In the genomic region with DNA sequence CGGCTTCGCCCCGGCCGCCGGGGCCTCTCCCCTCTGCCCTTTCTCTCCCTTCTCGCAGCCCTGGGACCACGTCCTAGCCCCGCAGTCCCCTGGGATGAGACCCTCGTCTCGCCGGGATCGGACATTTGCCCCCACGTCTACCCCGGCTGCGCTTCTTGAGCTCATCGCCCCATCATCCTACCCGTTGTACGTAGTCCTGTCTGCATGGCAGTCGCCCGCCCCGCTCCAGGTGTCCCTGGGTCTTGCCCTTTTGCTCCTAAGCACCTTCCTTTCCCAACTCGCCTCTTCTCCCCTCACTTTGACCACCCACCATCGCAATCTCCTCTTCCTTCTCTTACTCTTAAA, we compare ENCODE assay signal across 8 cellular contexts. TPM values are rescaled to one million over a fixed set of nuclear protein-coding genes. Genes with fewer than 3 reads are reported as not detected.
DNase-seq lines count a peak whose midpoint lies in the region; TF ChIP-seq lines count a peak whose summit lies in the region.

No MANE protein-coding gene starts in this region.

- H3K4me1 ChIP-seq in OCI-LY7 (ENCODE audit: insufficient read depth, low read length, poor library complexity, severe bottlenecking) (peaks cover 6% of the 10 kb centered on the region), mucosa of rectum (ENCODE audit: control insufficient read depth in 2 of 2, insufficient read depth in 2 of 2, low read length in 2 of 2) (peaks cover 3 to 6% of the 10 kb centered on the region in 2 donors), vagina (peaks cover 16% of the 10 kb centered on the region)

- H3K4me3 ChIP-seq in OCI-LY7 (ENCODE audit: low read depth, low read length, poor library complexity, severe bottlenecking) (peak overlapping the region; percentile 80), mucosa of rectum (ENCODE audit: low read length in 2 of 2) (peak overlapping the region; percentile 78 to 87), vagina (peak overlapping the region; percentile 99 to 100)

- CTCF ChIA-PET in OCI-LY7 (lab: Charles Lee; ENCODE audit: unreplicated experiment) = no interaction called here

- POLR2A ChIA-PET in OCI-LY7 (lab: Charles Lee) = interaction anchor here (0.5 kb wide), 1 partner anchor 210 kb away, joined by 6 read pairs; no protein-coding TSS in a partner anchor

- H3K36me3 ChIP-seq in OCI-LY7 (ENCODE audit: insufficient read depth, low read length) (no peaks in the 10 kb centered on the region), mucosa of rectum (ENCODE audit: control insufficient read depth in 2 of 2, insufficient read depth in 2 of 2, low read length in 2 of 2) (no peaks in the 10 kb centered on the region), vagina (peaks cover 0 to 6% of the 10 kb centered on the region in 2 donors)

- TF ChIP-seq POLR2A in vagina (IDR thresholded peaks at IDR 0.05) = no peak

- no peak for TF ChIP-seq CTCF in OCI-LY7 (conservative IDR thresholded peaks at IDR 0.05; ENCODE audit: low read length)
- no peak for TF ChIP-seq CTCF in vagina (IDR thresholded peaks at IDR 0.05)
- TF ChIP-seq CTCF in GM10266 (IDR thresholded peaks at IDR 0.05; ENCODE audit: control insufficient read depth, insufficient read depth, low read depth, missing control alignments) = no peak

- intact Hi-C loops in OCI-LY7 (cut with micrococcal nuclease; ENCODE audit: unreplicated experiment) = no loop called here
- intact Hi-C loops in vagina (cut with DNase I) = no loop called here

- peak overlapping the region; percentile 100 for H2AFZ ChIP-seq in OCI-LY7 (ENCODE audit: low read length)

- H3K79me2 ChIP-seq in OCI-LY7 (ENCODE audit: insufficient read depth, low read depth, low read length) = no peaks in the 10 kb centered on the region

- H3K27ac ChIP-seq in OCI-LY7 (ENCODE audit: low read depth, low read length, poor library complexity, severe bottlenecking) = no peak overlapping the region
- peak overlapping the region in 1 of 2 donors; percentile 32 for H3K27ac ChIP-seq in mucosa of rectum (ENCODE audit: low read depth in 2 of 2, low read length in 2 of 2)
- peak overlapping the region; percentile 91 for H3K27ac ChIP-seq in vagina

- H3K4me2 ChIP-seq in OCI-LY7 (ENCODE audit: low read length) = peak overlapping the region; percentile 100

- DNase-seq in NCI-H748 (lab: John Stamatoyannopoulos, UW; ENCODE audit: unreplicated experiment) = peak; percentile 45
- DNase-seq in NCI-H748 treated with DMSO at 0.1 percent for 48 hours (lab: John Stamatoyannopoulos, UW) = no peak
- DNase-seq in OCI-LY7 (ENCODE audit: low spot score) = no peak
- peak; percentile 24 for DNase-seq in dermis blood vessel endothelial cell
- peak in 1 of 2 donors; percentile 85 for DNase-seq in vagina (ENCODE audit: extremely low spot score in 2 of 2)
- DNase-seq in GM10266 (ENCODE audit: extremely low spot score) = no peak
- no peak for DNase-seq in NCI-H2107 (lab: John Stamatoyannopoulos, UW)

- no peaks in the 10 kb centered on the region for H4K20me1 ChIP-seq in OCI-LY7 (ENCODE audit: insufficient read depth, low read length)

- H3K9ac ChIP-seq in mucosa of rectum (ENCODE audit: low read depth in 1 of 2, low read length in 2 of 2) = peak overlapping the region; percentile 63 to 83

- peaks cover 0 to 4% of the 10 kb centered on the region in 2 donors for H3K27me3 ChIP-seq in mucosa of rectum (ENCODE audit: control insufficient read depth in 2 of 2, insufficient read depth in 2 of 2, low read length in 2 of 2)
- no peaks in the 10 kb centered on the region for H3K27me3 ChIP-seq in vagina

- H3K9me3 ChIP-seq in OCI-LY7 (ENCODE audit: low read length) (no peaks in the 10 kb centered on the region), mucosa of rectum (ENCODE audit: control insufficient read depth in 2 of 2, low read length in 2 of 2) (no peaks in the 10 kb centered on the region), vagina (no peaks in the 10 kb centered on the region)

- BruUV-seq in OCI-LY7 (replicated peaks; lab: Mats Ljungman, UMichigan) = no TSS peak

- no peaks in the 10 kb centered on the region for H3K9me2 ChIP-seq in OCI-LY7 (ENCODE audit: insufficient read depth, low read length)

RNA-seq across cellular contexts. Expression of gene TPST1, which starts 0.6 kb away (rescaled TPM):
- 6.6 and 11.4 TPM in 2 replicates for total RNA-seq in OCI-LY7 (2014; rRNA removed; shearing (Covaris generic))
- total RNA-seq in OCI-LY7 (2022) (3.5 and 6.3 TPM in 2 replicates), dermis blood vessel endothelial cell (38.5 and 42.5 TPM in 2 replicates), vagina (52.3 TPM)

Comparison
In these comparisons a context has a peak if more than half of its experiments do, and no peak if none do; other contexts are left out.
1. DNase-seq: peak in NCI-H748 (single experiment) and dermis blood vessel endothelial cell (single experiment); none in NCI-H748 treated with DMSO at 0.1 percent for 48 hours (single experiment), OCI-LY7 (single experiment), GM10266 (single experiment) and NCI-H2107 (single experiment).
2. Peak in every context shown above with its lines, with median percentiles within 50 percentile points of each other: H3K4me3 ChIP-seq.